In genomic region chr16:571081-571747, GRCh38 we compare ENCODE assay signal across 7 cellular contexts. TPM values are rescaled to one million over a fixed set of nuclear protein-coding genes. Genes with fewer than 3 reads are reported as not detected.
DNase-seq lines count a peak whose midpoint lies in the region; ATAC-seq, FAIRE-seq and TF ChIP-seq lines count a peak whose summit lies in the region.
"Not testable (repeated sequence)": the region's sequence is repeated elsewhere in the genome, so short reads cannot be mapped to it uniquely, and the experiment has no call there.
"Had no signal": no experiment of that assay in that cellular context is flagged by ENCODE, and none has a peak within 500 bp of the region (broad histone marks: within the 10 kb centered on the region; RNA-seq: fewer than 3 reads in every experiment).

No MANE protein-coding gene starts in this region.

- not testable (repeated sequence) for H3K4me1 ChIP-seq in iPS-20b (ENCODE audit: insufficient read depth, low read length)

- peaks cover 33% of the 10 kb centered on the region for H3K4me1 Mint-ChIP-seq in CD4-positive, alpha-beta T cell (ENCODE audit: low read depth)

- H3K27me3 ChIP-seq in CD4-positive, alpha-beta T cell (ENCODE audit: control insufficient read depth, insufficient read depth, low read length); WERI-Rb-1 (ENCODE audit: insufficient read depth, low read depth, severe bottlenecking); bronchial epithelial cell (ENCODE audit: control insufficient read depth, insufficient read depth, low read length); iPS-20b (ENCODE audit: insufficient read depth, low read length): not testable (repeated sequence)

- not testable (repeated sequence) for TF ChIP-seq CTCF in CD4-positive, alpha-beta T cell (IDR thresholded peaks at IDR 0.05); WERI-Rb-1 (IDR thresholded peaks at IDR 0.05; ENCODE audit: low read depth, low read length); bronchial epithelial cell (IDR thresholded peaks at IDR 0.05; ENCODE audit: insufficient read depth, low read length, severe bottlenecking); retinal pigment epithelial cell (conservative IDR thresholded peaks at IDR 0.05; ENCODE audit: low read depth, low read length)

- H3K27ac Mint-ChIP-seq in CD4-positive, alpha-beta T cell: peak overlapping the region; percentile 75

- not testable (repeated sequence) for H3K27ac ChIP-seq in CD4-positive, alpha-beta T cell (ENCODE audit: low read depth, low read length); iPS-20b (ENCODE audit: low read length)
- H3K27ac ChIP-seq in KOPT-K1 (ENCODE audit: low read depth, low read length, poor library complexity, severe bottlenecking): peak overlapping the region; percentile 69
- peak overlapping the region; percentile 45 for H3K27ac ChIP-seq in WERI-Rb-1

- H3K27me3 Mint-ChIP-seq in CD4-positive, alpha-beta T cell: not testable (repeated sequence)

- not testable (repeated sequence) for H3K9me3 Mint-ChIP-seq in CD4-positive, alpha-beta T cell

- CTCF ChIA-PET in CD4-positive, alpha-beta T cell (lab: Charles Lee): not testable (repeated sequence)

- H3K9ac ChIP-seq in iPS-20b (ENCODE audit: low read depth, low read length): not testable (repeated sequence)

- H3K9me3 ChIP-seq in CD4-positive, alpha-beta T cell (ENCODE audit: control insufficient read depth, low read length); KOPT-K1 (ENCODE audit: insufficient read depth, low read length, poor library complexity, severe bottlenecking); WERI-Rb-1 (ENCODE audit: severe bottlenecking); iPS-20b (ENCODE audit: insufficient read depth, low read depth, low read length): not testable (repeated sequence)

- H3K4me3 ChIP-seq in WERI-Rb-1 (ENCODE audit: low read depth, low read length) (peak overlapping the region; percentile 80), bronchial epithelial cell (ENCODE audit: low read depth, low read length) (peak overlapping the region; percentile 68), iPS-20b (ENCODE audit: low read length) (peak overlapping the region; percentile 94; the same call in 1 of the 2 replicates), retinal pigment epithelial cell (ENCODE audit: low read length) (peak overlapping the region; percentile 77)

- peak; percentile 4 for ATAC-seq in CD4-positive, alpha-beta T cell (ENCODE audit: poor library complexity)

- not testable (repeated sequence) for H3K36me3 Mint-ChIP-seq in CD4-positive, alpha-beta T cell (ENCODE audit: low read depth)

- FAIRE-seq in bronchial epithelial cell (lab: Jason Lieb, UNC): peak; percentile 94

- intact Hi-C loops in CD4-positive, alpha-beta T cell (cut with DNase I, micrococcal nuclease): not testable (repeated sequence)

- H3K36me3 ChIP-seq in KOPT-K1 (ENCODE audit: insufficient read depth, low read length): peaks cover 23% of the 10 kb centered on the region; the same call in 1 of the 2 replicates
- H3K36me3 ChIP-seq in WERI-Rb-1: peaks cover 24% of the 10 kb centered on the region
- H3K36me3 ChIP-seq in bronchial epithelial cell (ENCODE audit: control insufficient read depth, insufficient read depth, low read length); iPS-20b (ENCODE audit: insufficient read depth, low read depth, low read length): not testable (repeated sequence)

- POLR2A ChIA-PET in CD4-positive, alpha-beta T cell (lab: Charles Lee): interaction anchor here (2.4 kb wide), 1 partner anchor 44 kb away, joined by 6 read pairs; the partner anchor contains the start of gene CAPN15

- H3K4me3 Mint-ChIP-seq in CD4-positive, alpha-beta T cell: peak overlapping the region; percentile 92

- DNase-seq in CD4-positive, alpha-beta T cell; WERI-Rb-1; bronchial epithelial cell (ENCODE audit: low read depth); retinal pigment epithelial cell (ENCODE audit: low read depth): not testable (repeated sequence)

RNA-seq across cellular contexts. Expression of gene PIGQ, which starts 1.4 kb away (rescaled TPM):
- 10 to 100 TPM; 22.8 to 27.0 TPM for total RNA-seq in CD4-positive, alpha-beta T cell
- 17.2 and 17.9 TPM in 2 replicates for total RNA-seq in bronchial epithelial cell

RNA-seq across cellular contexts. Expression of gene NHLRC4, which starts 4.4 kb away (rescaled TPM):
- under 1 TPM; 0.45 to 0.55 TPM for total RNA-seq in CD4-positive, alpha-beta T cell
- total RNA-seq in bronchial epithelial cell: under 0.01 TPM in 2 replicates

RNA-seq across cellular contexts. Expression of gene PRR35, which starts 11.0 kb away (rescaled TPM):
- not detected for total RNA-seq in CD4-positive, alpha-beta T cell
- total RNA-seq in bronchial epithelial cell: not detected in 2 replicates
- total RNA-seq: posterior vena cava had no signal

RNA-seq across cellular contexts. Expression of gene RAB40C, which starts 18.7 kb away (rescaled TPM):
- 1 to 10 TPM; 8.9 to 9.5 TPM for total RNA-seq in CD4-positive, alpha-beta T cell
- 10.8 and 16.8 TPM in 2 replicates for total RNA-seq in bronchial epithelial cell

RNA-seq across cellular contexts. Expression of gene CAPN15, which starts 43.7 kb away (rescaled TPM):
- 10 to 100 TPM; 35.5 to 36.9 TPM for total RNA-seq in CD4-positive, alpha-beta T cell
- total RNA-seq in bronchial epithelial cell: 27.1 and 31.9 TPM in 2 replicates
